ENCODE assay signal across 15 cellular contexts in the genomic region with DNA sequence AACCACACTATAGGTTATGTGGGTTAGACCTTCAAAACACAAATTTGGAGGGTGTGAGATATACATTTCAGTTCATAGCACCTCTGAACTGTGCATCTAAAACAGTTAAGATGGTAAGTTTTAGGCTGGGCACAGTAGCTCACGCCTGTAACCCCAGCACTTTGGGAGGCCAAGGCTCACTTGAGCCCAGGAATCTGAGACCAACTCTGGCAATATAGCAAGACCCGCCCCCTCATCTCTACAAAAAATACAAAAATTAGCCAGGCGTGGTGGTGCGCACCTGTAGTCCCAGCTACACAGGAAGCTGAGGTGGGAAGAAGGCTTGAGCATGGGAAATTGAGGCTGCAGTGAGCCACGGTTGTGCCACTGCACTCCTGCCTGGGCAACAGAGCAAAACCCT.
"Had no signal": no experiment of that assay in that cellular context is flagged by ENCODE, and none has a peak within 500 bp of the region (broad histone marks: within the 10 kb centered on the region; RNA-seq: fewer than 3 reads in every experiment).

No MANE protein-coding gene starts in this region.

- H3K4me1 ChIP-seq: colonic mucosa had no signal

- H3K27ac ChIP-seq: colonic mucosa, ovary, right atrium auricular region, tibial nerve had no signal

- H3K36me3 ChIP-seq: colonic mucosa, ovary, right atrium auricular region had no signal

- ATAC-seq: left lobe of liver; natural killer cell; stimulated activated memory B cell treated with anti-CD40 and anti-IgM and Interleukin-4, amounts not matched to agents 10 μg/mL and 1 μg/mL and 100 μg/mL, for 72 hours had no signal

- H3K4me3 ChIP-seq: colonic mucosa, ovary, right atrium auricular region, tibial nerve had no signal

- H3K9me3 ChIP-seq: colonic mucosa, ovary, tibial nerve had no signal

- H3K27me3 ChIP-seq: colonic mucosa, ovary, right atrium auricular region, tibial nerve had no signal

- DNase-seq: colonic mucosa; dermis blood vessel endothelial cell; foreskin melanocyte; hippocampal formation; kidney glomerular epithelial cell; mammary epithelial cell; natural killer cell; ovary; stimulated activated CD4-positive, alpha-beta T cell treated with anti-CD3 and anti-CD28 coated beads, Interleukin-15, amount 100 ng/mL, for 24 hours; stimulated activated CD4-positive, alpha-beta T cell treated with anti-CD3 and anti-CD28 coated beads, Interleukin-1b, Interleukin-23, amount 100 ng/mL, for 48 hours; stimulated activated CD4-positive, alpha-beta T cell treated with anti-CD3 and anti-CD28 coated beads, Interleukin-4, amount 100 ng/mL, for 24 hours had no signal
